ENCODE assay signal across 8 cellular contexts in the genomic region with DNA sequence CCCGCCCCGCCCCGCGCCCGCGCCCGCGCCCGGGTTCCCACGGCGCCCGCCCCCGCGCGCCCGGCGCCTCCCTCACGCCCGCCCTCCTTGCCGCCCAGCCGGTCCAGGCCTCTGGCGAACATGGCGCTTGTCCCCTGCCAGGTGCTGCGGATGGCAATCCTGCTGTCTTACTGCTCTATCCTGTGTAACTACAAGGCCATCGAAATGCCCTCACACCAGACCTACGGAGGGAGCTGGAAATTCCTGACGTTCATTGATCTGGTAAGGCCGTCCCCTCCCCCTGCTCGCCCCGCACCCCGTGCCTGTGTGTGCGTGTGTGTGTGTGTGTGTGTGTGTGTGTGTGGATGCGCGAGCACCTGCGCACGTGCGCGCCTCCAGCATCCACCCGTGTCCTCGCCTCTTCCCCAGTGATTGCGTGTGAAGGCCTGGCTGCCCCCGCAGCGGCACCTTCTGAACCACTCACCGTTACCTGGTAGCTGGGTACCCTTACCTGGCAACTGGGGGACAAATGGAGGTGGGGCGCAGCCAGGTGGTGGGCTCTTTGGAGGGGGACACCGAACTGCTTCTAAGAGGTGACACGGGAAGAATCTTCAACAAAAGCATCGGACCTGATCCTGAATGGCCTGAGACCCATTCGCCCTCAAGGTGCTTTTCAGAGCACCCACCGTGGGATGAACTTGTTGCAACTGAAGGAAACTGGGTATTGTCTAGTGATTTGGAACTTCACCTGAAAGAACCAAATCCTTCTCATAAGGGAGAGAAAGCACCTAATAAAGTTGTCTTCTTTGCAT. TPM values are rescaled to one million over a fixed set of nuclear protein-coding genes. Genes with fewer than 3 reads are reported as not detected.
DNase-seq lines count a peak whose midpoint lies in the region; ATAC-seq and TF ChIP-seq lines count a peak whose summit lies in the region.

A gene with protein sequence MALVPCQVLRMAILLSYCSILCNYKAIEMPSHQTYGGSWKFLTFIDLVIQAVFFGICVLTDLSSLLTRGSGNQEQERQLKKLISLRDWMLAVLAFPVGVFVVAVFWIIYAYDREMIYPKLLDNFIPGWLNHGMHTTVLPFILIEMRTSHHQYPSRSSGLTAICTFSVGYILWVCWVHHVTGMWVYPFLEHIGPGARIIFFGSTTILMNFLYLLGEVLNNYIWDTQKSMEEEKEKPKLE (plus strand): TSS at position 84 of the 791 bp plus-strand sequence. CDS start 37 bp downstream, at position 121.

- H3K4me2 ChIP-seq in OCI-LY3 (ENCODE audit: low read length) = peak within 1 kb of the TSS; percentile 87
- H3K4me2 ChIP-seq in parathyroid adenoma (ENCODE audit: low read length) = peak within 1 kb of the TSS; percentile 85

- no peaks in the 10 kb centered on the region for H3K27me3 ChIP-seq in OCI-LY3 (ENCODE audit: low read depth, low read length)
- H3K27me3 ChIP-seq in parathyroid adenoma (ENCODE audit: control insufficient read depth, insufficient read depth, low read length) = no peaks in the 10 kb centered on the region
- no peaks in the 10 kb centered on the region for H3K27me3 ChIP-seq in tibial artery

- H3K9me3 ChIP-seq in OCI-LY3 (ENCODE audit: insufficient read depth, low read length) (no peaks in the 10 kb centered on the region), parathyroid adenoma (ENCODE audit: control insufficient read depth, low read length) (no peaks in the 10 kb centered on the region), tibial artery (no peaks in the 10 kb centered on the region)

- H3K27ac ChIP-seq in OCI-LY3 (ENCODE audit: low read length) (no peak within 1 kb of the TSS), parathyroid adenoma (peak within 1 kb of the TSS; percentile 92), tibial artery (peak within 1 kb of the TSS; percentile 98 to 99)

- intact Hi-C loops in tibial artery (cut with DNase I; ENCODE audit: low total_unique reads) = loop anchor here (2.0 to 10.0 kb wide), 2 partner anchors 114 to 784 kb away; a partner anchor contains a TSS

- no peaks in the 10 kb centered on the region for H3K79me2 ChIP-seq in OCI-LY3 (ENCODE audit: low read length)
- peaks cover 3% of the 10 kb centered on the region for H3K79me2 ChIP-seq in parathyroid adenoma

- peaks cover 12% of the 10 kb centered on the region for H3K4me1 ChIP-seq in OCI-LY3 (ENCODE audit: low read length)
- peaks cover 6% of the 10 kb centered on the region for H3K4me1 ChIP-seq in parathyroid adenoma
- H3K4me1 ChIP-seq in tibial artery = peaks cover 0 to 19% (median 14%) of the 10 kb centered on the region in 4 donors

- DNase-seq in A172 (ENCODE audit: low spot score) (peak; percentile 43), activated gamma-delta T cell treated with Interleukin-2 at 50 U/mL for 16 hours (peak; percentile 49), germinal center (ENCODE audit: low spot score) (peak; percentile 35), tibial artery (peak; percentile 61 to 87)

- ATAC-seq in GM18870 (IDR thresholded peaks at IDR 0.05; ENCODE audit: unreplicated experiment) (peak; percentile 44), HG03097 (IDR thresholded peaks at IDR 0.05; ENCODE audit: low FRiP score, unreplicated experiment) (peak; percentile 61)

- H3K9ac ChIP-seq in OCI-LY3 (ENCODE audit: low read length) (peak within 1 kb of the TSS; percentile 69), parathyroid adenoma (peak within 1 kb of the TSS; percentile 89)

- no peaks in the 10 kb centered on the region for H3K36me3 ChIP-seq in OCI-LY3 (replicated peaks; ENCODE audit: low read depth, low read length)
- H3K36me3 ChIP-seq in parathyroid adenoma (ENCODE audit: control insufficient read depth, insufficient read depth, low read length) = no peaks in the 10 kb centered on the region
- H3K36me3 ChIP-seq in tibial artery = no peaks in the 10 kb centered on the region

- peak within 1 kb of the TSS; percentile 86 for H2AFZ ChIP-seq in OCI-LY3 (ENCODE audit: low read depth, low read length)
- H2AFZ ChIP-seq in parathyroid adenoma = peak within 1 kb of the TSS; percentile 94

- H3K4me3 ChIP-seq in OCI-LY3 (ENCODE audit: low read length) (peak within 1 kb of the TSS; percentile 97), parathyroid adenoma (ENCODE audit: low read depth, low read length) (peak within 1 kb of the TSS; percentile 93), tibial artery (peak within 1 kb of the TSS; percentile 90 to 98)

- no peak for TF ChIP-seq CTCF in OCI-LY3 (IDR thresholded peaks at IDR 0.05; ENCODE audit: low read depth, low read length)
- TF ChIP-seq CTCF in parathyroid adenoma (IDR thresholded peaks at IDR 0.05) = no peak
- no peak for TF ChIP-seq CTCF in tibial artery (IDR thresholded peaks at IDR 0.05)

- H4K20me1 ChIP-seq in OCI-LY3 (ENCODE audit: insufficient read depth, low read length) = no peaks in the 10 kb centered on the region

RNA-seq across cellular contexts. Expression of the gene that starts here (rescaled TPM):
- total RNA-seq in A172 (2014; rRNA removed; shearing (Covaris generic)) = 38.3 and 73.0 TPM in 2 replicates
